Comparison of ENCODE assay signal across 8 cellular contexts in genomic region chr12:15910468-15910863, GRCh38. TPM values are rescaled to one million over a fixed set of nuclear protein-coding genes. Genes with fewer than 3 reads are reported as not detected.
DNase-seq lines count a peak whose midpoint lies in the region.

No MANE protein-coding gene starts in this region.

- H3K79me1 ChIP-seq in neuronal stem cell (ENCODE audit: low read depth, low read length), result no peaks in the 10 kb centered on the region

- peaks cover 14 to 20% (median 18%) of the 10 kb centered on the region in 4 donors for H3K4me1 Mint-ChIP-seq in CD4-positive, alpha-beta memory T cell

- no peaks in the 10 kb centered on the region for H3K9me3 ChIP-seq in CD4-positive, alpha-beta memory T cell (ENCODE audit: control insufficient read depth in 1 of 2, low read length in 2 of 2)
- H3K9me3 ChIP-seq in MG63, result peaks cover 2% of the 10 kb centered on the region; the same call in 1 of the 2 replicates
- H3K9me3 ChIP-seq in duodenal mucosa (ENCODE audit: control insufficient read depth in 1 of 2, low read length in 2 of 2), result no peaks in the 10 kb centered on the region
- H3K9me3 ChIP-seq in neuronal stem cell (replicated peaks in 1 of 2; ENCODE audit: control insufficient read depth in 2 of 2, insufficient read depth in 1 of 2, low read depth in 1 of 2, low read length in 2 of 2), result no peaks in the 10 kb centered on the region

- no peak overlapping the region for H2AK5ac ChIP-seq in neuronal stem cell (ENCODE audit: low read depth, low read length)

- POLR2A ChIA-PET in CD4-positive, alpha-beta memory T cell (lab: Charles Lee; ENCODE audit: partially characterized antibody), result interaction anchor here (1.1 to 2.6 kb wide), 10 partner anchors 8 to 1141 kb away, joined by 4 to 23 read pairs (median 6); partner anchors contain the start of genes EPS8 and STRAP

- no peak overlapping the region for H2BK15ac ChIP-seq in neuronal stem cell (ENCODE audit: low read length)

- no peaks in the 10 kb centered on the region for H3K9me3 Mint-ChIP-seq in CD4-positive, alpha-beta memory T cell

- WGBS in neuronal stem cell (ENCODE audit: extremely low coverage in 2 of 2, insufficient read length in 2 of 2, insufficient replicate concordance in 1 of 2), 2 donors, result no CpG with 5 or more reads among the region's 5 CpGs

- H3K36me3 ChIP-seq in CD4-positive, alpha-beta memory T cell (ENCODE audit: insufficient read depth, low read length), result no peaks in the 10 kb centered on the region
- H3K36me3 ChIP-seq in MG63 (peaks cover 18% of the 10 kb centered on the region), duodenal mucosa (ENCODE audit: control insufficient read depth in 1 of 2, insufficient read depth in 2 of 2, low read length in 2 of 2) (peaks cover 0 to 3% of the 10 kb centered on the region in 2 donors), neuronal stem cell (replicated peaks in 1 of 2; ENCODE audit: control insufficient read depth in 2 of 2, insufficient read depth in 2 of 2, low read length in 2 of 2) (peaks cover 2 to 20% of the 10 kb centered on the region in 2 donors)

- H3K27ac Mint-ChIP-seq in CD4-positive, alpha-beta memory T cell, result peak overlapping the region; percentile 21 to 91 (median 75)

- peak overlapping the region in 1 of 2 donors; percentile 34 for H3K9ac ChIP-seq in duodenal mucosa (ENCODE audit: low read depth in 1 of 2, low read length in 2 of 2)
- H3K9ac ChIP-seq in neuronal stem cell (ENCODE audit: low read depth, low read length, poor library complexity), result no peak overlapping the region

- no peak overlapping the region for H3K14ac ChIP-seq in neuronal stem cell (ENCODE audit: low read length)

- H2AFZ ChIP-seq in neuronal stem cell (ENCODE audit: low read length), result peak overlapping the region; percentile 97

- H3K27me3 Mint-ChIP-seq in CD4-positive, alpha-beta memory T cell, result no peaks in the 10 kb centered on the region

- H3K4me3 Mint-ChIP-seq in CD4-positive, alpha-beta memory T cell, result peak overlapping the region; percentile 66 to 96 (median 92)

- no peak overlapping the region for H2BK120ac ChIP-seq in neuronal stem cell (ENCODE audit: low read depth, low read length)

- no peak for DNase-seq in CD4-positive, alpha-beta memory T cell
- DNase-seq in MG63, result no peak
- no peak for DNase-seq in neuronal stem cell (ENCODE audit: low spot score)
- no peak for DNase-seq in AML-193 (lab: John Stamatoyannopoulos, UW)
- no peak for DNase-seq in NCI-H345 (lab: John Stamatoyannopoulos, UW)
- DNase-seq in activated effector memory CD4-positive, alpha-beta T cell treated with Interleukin-2 at 50 U/mL for 16 hours, result no peak
- DNase-seq in NCI-H2107 (lab: John Stamatoyannopoulos, UW), result no peak

- intact Hi-C loops in CD4-positive, alpha-beta memory T cell (cut with micrococcal nuclease), result loop anchor here (5.0 kb wide), 1 partner anchor 123 kb away; the partner anchor contains the start of gene EPS8

- no peak overlapping the region for H3K4ac ChIP-seq in neuronal stem cell (ENCODE audit: low read length)

- H2BK12ac ChIP-seq in neuronal stem cell (ENCODE audit: low read length), result no peak overlapping the region

- H3K18ac ChIP-seq in neuronal stem cell (ENCODE audit: low read length), result no peak overlapping the region

- no peak overlapping the region for H2BK5ac ChIP-seq in neuronal stem cell (ENCODE audit: low read length)

- peak overlapping the region; percentile 54 for H3K4me2 ChIP-seq in neuronal stem cell (ENCODE audit: insufficient read depth, low read length, poor library complexity, severe bottlenecking)

- CTCF ChIA-PET in CD4-positive, alpha-beta memory T cell (lab: Charles Lee; ENCODE audit: partially characterized antibody), result interaction anchor here (0.6 to 3.6 kb wide), 10 partner anchors 8 to 348 kb away, joined by 3 to 42 read pairs (median 6); partner anchors contain the start of gene STRAP

- H4K8ac ChIP-seq in neuronal stem cell (ENCODE audit: low read depth, low read length), result no peak overlapping the region

- H3K4me1 ChIP-seq in CD4-positive, alpha-beta memory T cell (ENCODE audit: insufficient read depth, low read length), result peaks cover 7% of the 10 kb centered on the region
- H3K4me1 ChIP-seq in duodenal mucosa (ENCODE audit: control insufficient read depth in 1 of 2, insufficient read depth in 2 of 2, low read length in 2 of 2) (peaks cover 3 to 14% of the 10 kb centered on the region in 2 donors), neuronal stem cell (ENCODE audit: control insufficient read depth in 2 of 2, insufficient read depth in 1 of 2, low read depth in 1 of 2, low read length in 2 of 2) (peaks cover 2% of the 10 kb centered on the region in 2 donors)

- no peak overlapping the region for H3K23ac ChIP-seq in neuronal stem cell (ENCODE audit: low read depth, low read length, poor library complexity)

- H3K27ac ChIP-seq in CD4-positive, alpha-beta memory T cell (ENCODE audit: low read depth, low read length), result no peak overlapping the region
- H3K27ac ChIP-seq in duodenal mucosa (ENCODE audit: low read depth, low read length) (no peak overlapping the region), neuronal stem cell (replicated peaks; ENCODE audit: low read length) (no peak overlapping the region)

- H3K27me3 ChIP-seq in CD4-positive, alpha-beta memory T cell (ENCODE audit: insufficient read depth, low read length), result no peaks in the 10 kb centered on the region
- H3K27me3 ChIP-seq in MG63 (no peaks in the 10 kb centered on the region), duodenal mucosa (ENCODE audit: control insufficient read depth in 1 of 2, insufficient read depth in 2 of 2, low read length in 2 of 2) (no peaks in the 10 kb centered on the region), neuronal stem cell (ENCODE audit: control insufficient read depth in 3 of 3, insufficient read depth in 3 of 3, low read depth in 1 of 3, low read length in 3 of 3) (no peaks in the 10 kb centered on the region)

- no peak overlapping the region for H4K91ac ChIP-seq in neuronal stem cell (ENCODE audit: low read depth, low read length, poor library complexity)

- H3K4me3 ChIP-seq in CD4-positive, alpha-beta memory T cell (ENCODE audit: low read length in 2 of 2), result peak overlapping the region in 1 of 2 donors; percentile 70
- H3K4me3 ChIP-seq in MG63 (peak overlapping the region; percentile 94), duodenal mucosa (ENCODE audit: low read depth in 1 of 2, low read length in 2 of 2) (peak overlapping the region; percentile 75 to 89), neuronal stem cell (ENCODE audit: low read length in 2 of 2) (peak overlapping the region in 1 of 2 donors; percentile 85)

- peaks cover 0 to 3% of the 10 kb centered on the region in 2 donors for H3K36me3 Mint-ChIP-seq in CD4-positive, alpha-beta memory T cell

RNA-seq across cellular contexts. Expression of gene DERA, which starts 0.7 kb away (rescaled TPM):
- total RNA-seq in CD4-positive, alpha-beta memory T cell, result 10 to 100 TPM; 11.2 to 11.4 TPM
- polyA plus RNA-seq in CD4-positive, alpha-beta memory T cell, result 10 to 100 TPM; 25.5 to 52.2 TPM
- total RNA-seq in MG63 (2014; rRNA removed; shearing (Covaris generic); ENCODE audit: low replicate concordance), result 45.5 and 97.3 TPM in 2 replicates
- polyA plus RNA-seq in neuronal stem cell (2013, experiment 1 of 2), result 50.5 TPM
- 50.3 TPM for polyA plus RNA-seq in neuronal stem cell (2013, experiment 2 of 2)

RNA-seq across cellular contexts. Expression of gene STRAP, which starts 28.3 kb away (rescaled TPM):
- total RNA-seq in CD4-positive, alpha-beta memory T cell, result 10 to 100 TPM; 46.1 to 49.1 TPM
- polyA plus RNA-seq in CD4-positive, alpha-beta memory T cell, result 100 to 1,000 TPM; 112 to 159 TPM
- 261 and 422 TPM in 2 replicates for total RNA-seq in MG63 (2014; rRNA removed; shearing (Covaris generic); ENCODE audit: low replicate concordance)
- polyA plus RNA-seq in neuronal stem cell (2013, experiment 1 of 2), result 242 TPM
- polyA plus RNA-seq in neuronal stem cell (2013, experiment 2 of 2), result 246 TPM
